Comparison of ENCODE assay signal across 9 cellular contexts in the genomic region with DNA sequence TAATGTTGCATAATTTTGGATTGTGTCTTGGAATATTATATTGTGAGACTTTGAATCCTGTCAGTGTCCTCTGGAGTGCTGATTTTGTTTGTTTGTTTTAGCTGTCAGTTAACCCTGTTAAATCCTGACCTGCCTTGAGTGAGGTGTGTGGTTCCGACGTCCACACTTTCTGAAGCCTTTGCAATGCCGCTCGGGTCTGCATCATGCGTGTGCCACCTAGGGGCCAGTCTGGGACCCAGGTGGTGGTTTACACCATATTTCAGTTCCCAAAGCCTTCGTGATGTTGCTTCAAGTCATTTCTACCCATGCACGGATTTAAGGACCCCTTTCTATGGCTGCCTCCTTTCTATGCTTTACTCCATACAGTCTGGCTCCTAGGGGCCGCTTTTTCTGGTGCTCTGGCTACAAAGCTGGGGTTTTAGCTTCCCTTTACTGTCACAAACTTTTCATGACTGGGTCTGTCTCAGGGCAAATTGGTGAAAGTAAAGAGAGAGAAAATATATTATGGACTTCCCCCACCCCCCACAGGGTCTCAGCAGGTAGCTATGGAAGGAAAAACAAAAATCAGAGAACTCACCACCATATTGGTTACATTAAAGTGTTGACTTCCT. TPM values are rescaled to one million over a fixed set of nuclear protein-coding genes. Genes with fewer than 3 reads are reported as not detected.
DNase-seq lines count a peak whose midpoint lies in the region; ATAC-seq and TF ChIP-seq lines count a peak whose summit lies in the region.
"Had no signal": no experiment of that assay in that cellular context is flagged by ENCODE, and none has a peak within 500 bp of the region (broad histone marks: within the 10 kb centered on the region; RNA-seq: fewer than 3 reads in every experiment).

No MANE protein-coding gene starts in this region.

- H3K4me1 ChIP-seq in RWPE2 (ENCODE audit: insufficient read depth, poor library complexity, severe bottlenecking), result no peaks in the 10 kb centered on the region

- peak; percentile 38 for TF ChIP-seq CTCF in AG04450 (IDR thresholded peaks at IDR 0.05; ENCODE audit: low read depth, low read length)
- TF ChIP-seq CTCF in GM20000 (IDR thresholded peaks at IDR 0.05; ENCODE audit: extremely low read depth, missing control alignments), result peak; percentile 1
- peak; percentile 80 for TF ChIP-seq CTCF in RWPE2 (IDR thresholded peaks at IDR 0.05; ENCODE audit: poor library complexity, severe bottlenecking)
- peak; percentile 30 for TF ChIP-seq CTCF in fibroblast of villous mesenchyme (IDR thresholded peaks at IDR 0.05; ENCODE audit: insufficient read depth, low read depth, low read length)

- H3K36me3 ChIP-seq in RWPE2 (ENCODE audit: low read depth), result no peaks in the 10 kb centered on the region

- H3K27ac ChIP-seq in AG04450 (ENCODE audit: low read depth, low read length) (no peak overlapping the region), RWPE2 (ENCODE audit: poor library complexity, severe bottlenecking) (no peak overlapping the region)

- no peaks in the 10 kb centered on the region for H3K9me3 ChIP-seq in AG04450 (ENCODE audit: control insufficient read depth, insufficient read depth, low read length)
- H3K9me3 ChIP-seq in RWPE2 (ENCODE audit: severe bottlenecking), result no peaks in the 10 kb centered on the region

- ATAC-seq in RWPE2 (ENCODE audit: low read depth), result peak; percentile 75

- H3K27me3 ChIP-seq in AG04450 (ENCODE audit: control insufficient read depth, insufficient read depth, low read length), result peaks cover 7% of the 10 kb centered on the region
- peaks cover 51% of the 10 kb centered on the region for H3K27me3 ChIP-seq in RWPE2 (ENCODE audit: insufficient read depth, poor library complexity, severe bottlenecking)

- CTCF ChIA-PET in AG04450 (lab: Charles Lee), result interaction anchor here (0.6 to 0.7 kb wide), 2 partner anchors 11 to 118 kb away, joined by 3 read pairs; no protein-coding TSS in a partner anchor

- POLR2A ChIA-PET in AG04450 (lab: Yijun Ruan, JAX), result no interaction called here

- no peak for DNase-seq in AG04450 (ENCODE audit: low read depth, low spot score)
- no peak for DNase-seq in GM20000 (ENCODE audit: low spot score)
- DNase-seq in RWPE2 (ENCODE audit: low spot score), result no peak
- DNase-seq in fibroblast of villous mesenchyme (ENCODE audit: low read depth), result peak; percentile 1
- no peak for DNase-seq in NCI-H2227 treated with DMSO at 0.1 percent for 48 hours (lab: John Stamatoyannopoulos, UW)
- no peak for DNase-seq in T-helper 2 cell
- no peak for DNase-seq in activated CD8-positive, alpha-beta memory T cell treated with anti-CD3 and anti-CD28 coated beads, Interleukin-2, amount 50 U/mL, for 48 hours
- DNase-seq in EL, result no peak
- DNase-seq: Right ventricle myocardium superior had no signal

- H3K4me3 ChIP-seq in AG04450 (ENCODE audit: low read depth, low read length) (no peak overlapping the region), RWPE2 (ENCODE audit: severe bottlenecking) (no peak overlapping the region), fibroblast of villous mesenchyme (ENCODE audit: low read depth, low read length) (no peak overlapping the region)

RNA-seq across cellular contexts. Expression of gene OR4D1, which starts 11.4 kb away (rescaled TPM):
- not detected in 2 replicates for polyA plus RNA-seq in AG04450 (2011; rRNA removed)
- not detected in 2 replicates for polyA minus RNA-seq in AG04450 (2011; rRNA and poly(A)+ RNA removed)
- under 0.01 TPM in 1 of 2 replicates, not detected in the other for total RNA-seq in fibroblast of villous mesenchyme
- total RNA-seq: Right ventricle myocardium superior had no signal

RNA-seq across cellular contexts. Expression of gene OR4D2, which starts 30.0 kb away (rescaled TPM):
- not detected in 2 replicates for polyA plus RNA-seq in AG04450 (2011; rRNA removed)
- not detected in 2 replicates for polyA minus RNA-seq in AG04450 (2011; rRNA and poly(A)+ RNA removed)
- not detected in 2 replicates for total RNA-seq in fibroblast of villous mesenchyme
- total RNA-seq: Right ventricle myocardium superior had no signal

RNA-seq across cellular contexts. Expression of gene DYNLL2, which starts 53.6 kb away (rescaled TPM):
- polyA plus RNA-seq in AG04450 (2011; rRNA removed), result 16.7 and 18.2 TPM in 2 replicates
- polyA minus RNA-seq in AG04450 (2011; rRNA and poly(A)+ RNA removed), result 12.6 and 16.1 TPM in 2 replicates
- 11.6 and 12.5 TPM in 2 replicates for total RNA-seq in fibroblast of villous mesenchyme

RNA-seq across cellular contexts. Expression of gene EPX, which starts 55.8 kb away (rescaled TPM):
- polyA plus RNA-seq in AG04450 (2011; rRNA removed), result not detected in 2 replicates
- polyA minus RNA-seq in AG04450 (2011; rRNA and poly(A)+ RNA removed), result not detected in 2 replicates
- total RNA-seq in fibroblast of villous mesenchyme, result not detected in 2 replicates
- total RNA-seq: Right ventricle myocardium superior had no signal

Comparison
In these comparisons a context has a peak if more than half of its experiments do, and no peak if none do; other contexts are left out.
1. CTCF ChIP-seq: peak in every context shown above with its lines; median percentile 80 in RWPE2; 38 in AG04450; 30 in fibroblast of villous mesenchyme; 1 in GM20000.